Comparison of ENCODE assay signal across 11 cellular contexts in the genomic region with DNA sequence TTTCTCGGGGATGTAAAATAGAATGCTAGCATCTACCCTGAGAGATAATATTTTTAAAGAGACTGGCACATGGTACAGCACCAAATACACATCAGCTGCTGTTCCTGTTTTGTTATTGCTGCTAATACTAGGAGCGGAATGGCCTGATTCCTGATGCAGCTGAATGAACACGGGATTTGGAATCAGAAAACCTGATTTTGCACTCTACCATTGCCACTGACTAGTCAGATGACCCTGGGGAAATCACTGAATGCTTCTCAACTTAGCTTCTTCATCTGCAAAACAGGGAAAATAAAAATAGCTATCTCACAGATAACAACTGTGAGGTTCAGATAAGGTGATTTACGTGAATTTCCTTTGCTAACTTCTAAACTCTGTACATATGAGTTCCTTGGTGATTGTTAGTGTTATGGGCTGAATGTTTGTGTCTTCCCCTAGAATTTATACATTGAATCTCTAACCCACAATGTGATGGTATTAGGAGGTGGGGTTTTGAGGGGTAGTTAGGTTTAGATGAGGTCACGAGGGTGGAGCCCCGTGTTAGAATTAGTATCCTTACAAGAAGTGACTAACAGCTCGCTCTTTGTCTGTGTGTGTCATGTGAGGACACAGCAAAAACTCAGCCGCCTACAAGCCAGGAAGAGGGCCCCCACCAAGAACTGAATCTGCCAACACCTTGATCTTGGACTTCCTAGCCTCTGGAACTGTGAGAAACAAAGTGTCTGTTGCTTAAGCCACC. TPM values are rescaled to one million over a fixed set of nuclear protein-coding genes. Genes with fewer than 3 reads are reported as not detected.
A peak's percentile ranks its signal among the peaks of the same experiment; 100 is the strongest.
DNase-seq lines count a peak whose midpoint lies in the region; ATAC-seq and TF ChIP-seq lines count a peak whose summit lies in the region.
"Had no signal": no experiment of that assay in that cellular context is flagged by ENCODE, and none has a peak within 500 bp of the region (broad histone marks: within the 10 kb centered on the region; RNA-seq: fewer than 3 reads in every experiment).

No MANE protein-coding gene starts in this region.

- TF ChIP-seq POLR2A in esophagus squamous epithelium (IDR thresholded peaks at IDR 0.05) (no peak), body of pancreas (IDR thresholded peaks at IDR 0.05) (no peak)

- no peak overlapping the region for H3K4me3 ChIP-seq in esophagus squamous epithelium
- H3K4me3 ChIP-seq in body of pancreas: no peak overlapping the region

- peaks cover 7 to 68% (median 13%) of the 10 kb centered on the region in 3 donors for H3K4me1 ChIP-seq in esophagus squamous epithelium
- no peaks in the 10 kb centered on the region for H3K4me1 ChIP-seq in body of pancreas

- no peak for TF ChIP-seq CTCF in esophagus squamous epithelium (IDR thresholded peaks at IDR 0.05)
- no peak for TF ChIP-seq CTCF in body of pancreas (IDR thresholded peaks at IDR 0.05)

- H3K4me3 Mint-ChIP-seq in activated T-helper 2 cell treated with anti-CD3 and anti-CD28 coated beads, Interferon-gamma antibody, Interleukin-2, Interleukin-4, amounts not matched to agents 10 μg/mL and 5 μg/mL and 100 μg/mL, durations not matched to agents 14 hours and 24 hours and 36 hours (ENCODE audit: low read depth): peak overlapping the region; percentile 81

- intact Hi-C loops in activated T-helper 2 cell treated with anti-CD3 and anti-CD28 coated beads, Interferon-gamma antibody, Interleukin-2, Interleukin-4, amounts not matched to agents 10 μg/mL and 5 μg/mL and 100 μg/mL, durations not matched to agents 14 hours and 24 hours and 36 hours (cut with micrococcal nuclease): loop anchor here (1.0 to 10.0 kb wide), 8 partner anchors 19 to 389 kb away; a partner anchor contains a TSS
- intact Hi-C loops in left ventricle myocardium superior (cut with micrococcal nuclease): loop anchor here (10.0 kb wide), 1 partner anchor 157 kb away; no protein-coding TSS in a partner anchor
- intact Hi-C loops in esophagus squamous epithelium (cut with DNase I): no loop called here
- intact Hi-C loops in body of pancreas (cut with DNase I): no loop called here

- H3K4me1 Mint-ChIP-seq in activated T-helper 2 cell treated with anti-CD3 and anti-CD28 coated beads, Interferon-gamma antibody, Interleukin-2, Interleukin-4, amounts not matched to agents 10 μg/mL and 5 μg/mL and 100 μg/mL, durations not matched to agents 14 hours and 24 hours and 36 hours (ENCODE audit: low read depth): peaks cover 93% of the 10 kb centered on the region

- no peaks in the 10 kb centered on the region for H3K9me3 ChIP-seq in esophagus squamous epithelium
- H3K9me3 ChIP-seq in body of pancreas: no peaks in the 10 kb centered on the region

- H3K9me3 Mint-ChIP-seq in activated T-helper 2 cell treated with anti-CD3 and anti-CD28 coated beads, Interferon-gamma antibody, Interleukin-2, Interleukin-4, amounts not matched to agents 10 μg/mL and 5 μg/mL and 100 μg/mL, durations not matched to agents 14 hours and 24 hours and 36 hours: no peaks in the 10 kb centered on the region

- no peaks in the 10 kb centered on the region for H3K36me3 ChIP-seq in esophagus squamous epithelium
- no peaks in the 10 kb centered on the region for H3K36me3 ChIP-seq in body of pancreas (replicated peaks in 1 of 2; ENCODE audit: insufficient read depth in 1 of 2, low read depth in 2 of 2)

- H3K27ac ChIP-seq in esophagus squamous epithelium: peak overlapping the region in 2 of 4 donors; percentile 13 to 21
- H3K27ac ChIP-seq in body of pancreas: no peak overlapping the region
- H3K27ac ChIP-seq: KMS-11 had no signal

- H3K27me3 ChIP-seq in esophagus squamous epithelium (no peaks in the 10 kb centered on the region), body of pancreas (no peaks in the 10 kb centered on the region)

- WGBS in esophagus squamous epithelium, 2 donors: 54 to 63% methylated on average over 8 of the region's 8 CpGs
- WGBS in body of pancreas, 2 donors: 69 to 70% methylated on average over 8 of the region's 8 CpGs

- DNase-seq in T-helper 2 cell (peak in 4 of 5 experiments; percentile 54 to 95 (median 71)), left ventricle myocardium superior (no peak), esophagus squamous epithelium (lab: John Stamatoyannopoulos, UW) (no peak), body of pancreas (no peak), Ammon's horn (ENCODE audit: low spot score) (no peak), left lobe of liver (ENCODE audit: low spot score) (no peak)
- DNase-seq in activated T-helper 2 cell treated with anti-CD3 and anti-CD28 coated beads, Interferon-gamma antibody, Interleukin-2, Interleukin-4, amounts not matched to agents 10 μg/mL and 5 μg/mL and 100 μg/mL, durations not matched to agents 14 hours and 24 hours and 36 hours (ENCODE audit: low spot score): peak; percentile 67
- peak; percentile 52 to 70 for DNase-seq in stimulated activated CD8-positive, alpha-beta memory T cell treated with anti-CD3 and anti-CD28 coated beads, Interleukin-7, amount 100 ng/mL, for 4 hours (ENCODE audit: low read depth in 2 of 2)
- DNase-seq: foreskin melanocyte, SW 1271 had no signal

- no peaks in the 10 kb centered on the region for H3K27me3 Mint-ChIP-seq in activated T-helper 2 cell treated with anti-CD3 and anti-CD28 coated beads, Interferon-gamma antibody, Interleukin-2, Interleukin-4, amounts not matched to agents 10 μg/mL and 5 μg/mL and 100 μg/mL, durations not matched to agents 14 hours and 24 hours and 36 hours (ENCODE audit: low read depth)

- peaks cover 21% of the 10 kb centered on the region for H3K36me3 Mint-ChIP-seq in activated T-helper 2 cell treated with anti-CD3 and anti-CD28 coated beads, Interferon-gamma antibody, Interleukin-2, Interleukin-4, amounts not matched to agents 10 μg/mL and 5 μg/mL and 100 μg/mL, durations not matched to agents 14 hours and 24 hours and 36 hours (ENCODE audit: low read depth)

- peak overlapping the region; percentile 99 for H3K27ac Mint-ChIP-seq in activated T-helper 2 cell treated with anti-CD3 and anti-CD28 coated beads, Interferon-gamma antibody, Interleukin-2, Interleukin-4, amounts not matched to agents 10 μg/mL and 5 μg/mL and 100 μg/mL, durations not matched to agents 14 hours and 24 hours and 36 hours

- peak; percentile 71 for ATAC-seq in left ventricle myocardium superior
- no peak for ATAC-seq in body of pancreas
- no peak for ATAC-seq in left lobe of liver

RNA-seq across cellular contexts. Expression of a gene that starts 24.9 kb away (rescaled TPM):
- total RNA-seq in activated T-helper 2 cell treated with anti-CD3 and anti-CD28 coated beads, Interferon-gamma antibody, Interleukin-2, Interleukin-4, amounts not matched to agents 10 μg/mL and 5 μg/mL and 100 μg/mL, durations not matched to agents 14 hours and 24 hours and 36 hours: 56.1 and 56.5 TPM in 2 replicates
- total RNA-seq in left ventricle myocardium superior (6.8 TPM), esophagus squamous epithelium (1 to 10 TPM; 1.4 to 5.0 (median 3.2) TPM), body of pancreas (1 to 10 TPM; 3.4 to 4.6 TPM), left lobe of liver (0.73 TPM)

Comparison
In these comparisons a context has a peak if more than half of its experiments do, and no peak if none do; other contexts are left out.
1. DNase-seq: peak in T-helper 2 cell (4 of 5), activated T-helper 2 cell treated with anti-CD3 and anti-CD28 coated beads, Interferon-gamma antibody, Interleukin-2, Interleukin-4, amounts not matched to agents 10 μg/mL and 5 μg/mL and 100 μg/mL, durations not matched to agents 14 hours and 24 hours and 36 hours (single experiment) and stimulated activated CD8-positive, alpha-beta memory T cell treated with anti-CD3 and anti-CD28 coated beads, Interleukin-7, amount 100 ng/mL, for 4 hours (2 of 2); none in left ventricle myocardium superior (single experiment), esophagus squamous epithelium (single experiment), body of pancreas (0 of 4), Ammon's horn (single experiment) and left lobe of liver (single experiment).
2. intact Hi-C loops: an anchor here in activated T-helper 2 cell treated with anti-CD3 and anti-CD28 coated beads, Interferon-gamma antibody, Interleukin-2, Interleukin-4, amounts not matched to agents 10 μg/mL and 5 μg/mL and 100 μg/mL, durations not matched to agents 14 hours and 24 hours and 36 hours (1.0 to 10.0 kb wide) and left ventricle myocardium superior (10.0 kb wide); none called in esophagus squamous epithelium and body of pancreas.